ENCODE assay signal across 8 cellular contexts in the genomic region with DNA sequence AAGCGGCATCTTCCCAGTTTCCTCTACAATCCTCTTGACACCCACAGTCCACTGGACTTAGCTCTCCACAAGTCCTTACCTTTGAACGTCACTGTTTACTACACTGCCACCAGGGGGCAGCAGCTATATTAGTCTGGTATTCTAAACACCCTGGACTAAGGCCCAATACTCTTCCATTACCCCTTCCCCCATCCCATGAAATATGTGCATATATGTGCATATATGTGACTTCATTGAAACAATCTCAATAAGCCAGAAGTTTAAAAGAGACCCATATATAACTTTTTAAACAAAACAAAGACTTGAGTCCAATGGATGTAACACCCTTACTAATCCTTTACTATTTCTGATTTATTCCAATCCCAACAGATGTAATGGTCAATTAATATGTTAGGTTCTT. TPM values are rescaled to one million over a fixed set of nuclear protein-coding genes. Genes with fewer than 3 reads are reported as not detected.
DNase-seq lines count a peak whose midpoint lies in the region; ATAC-seq and TF ChIP-seq lines count a peak whose summit lies in the region.

No MANE protein-coding gene starts in this region.

- no peak overlapping the region for H3K27ac ChIP-seq in CD4-positive, alpha-beta T cell (ENCODE audit: low read depth, low read length)
- H3K27ac ChIP-seq in effector memory CD4-positive, alpha-beta T cell (ENCODE audit: insufficient read depth, low read length, poor library complexity, severe bottlenecking): no peak overlapping the region

- no peak overlapping the region for H3K4me3 Mint-ChIP-seq in CD4-positive, alpha-beta T cell

- peak; percentile 81 for ATAC-seq in CD4-positive, alpha-beta T cell (ENCODE audit: poor library complexity)
- ATAC-seq in GM19372 (IDR thresholded peaks at IDR 0.05; ENCODE audit: low read depth, unreplicated experiment) (peak; percentile 87), HG03457 (IDR thresholded peaks at IDR 0.05; ENCODE audit: unreplicated experiment) (peak; percentile 82)

- no peak overlapping the region for H3K27ac Mint-ChIP-seq in CD4-positive, alpha-beta T cell

- peak; percentile 54 to 79 (median 70) for DNase-seq in CD4-positive, alpha-beta T cell
- DNase-seq in NCI-H748 (lab: John Stamatoyannopoulos, UW; ENCODE audit: unreplicated experiment) (peak; percentile 85), midbrain (lab: John Stamatoyannopoulos, UW) (peak; percentile 46)
- DNase-seq in activated CD4-positive, alpha-beta T cell treated with anti-CD3 and anti-CD28 coated beads, Interleukin-2, amount 50 U/mL, for 4 hours: peak; percentile 73 to 75
- peak; percentile 32 to 61 (median 37) for DNase-seq in effector memory CD4-positive, alpha-beta T cell
- peak; percentile 49 to 58 for DNase-seq in stimulated activated CD8-positive, alpha-beta memory T cell treated with anti-CD3 and anti-CD28 coated beads, Interleukin-7, amount 100 ng/mL, for 4 hours (ENCODE audit: low read depth in 2 of 2)

- peaks cover 13% of the 10 kb centered on the region for H3K4me1 Mint-ChIP-seq in CD4-positive, alpha-beta T cell (ENCODE audit: low read depth)

- no peaks in the 10 kb centered on the region for H3K27me3 Mint-ChIP-seq in CD4-positive, alpha-beta T cell

- TF ChIP-seq CTCF in CD4-positive, alpha-beta T cell (IDR thresholded peaks at IDR 0.05): peak; percentile 75

- H3K4me3 ChIP-seq in effector memory CD4-positive, alpha-beta T cell (ENCODE audit: insufficient read depth, low read depth, low read length, poor library complexity, severe bottlenecking): no peak overlapping the region

- CTCF ChIA-PET in CD4-positive, alpha-beta T cell (lab: Charles Lee): interaction anchor here (0.6 to 3.7 kb wide), 12 partner anchors 10 to 917 kb away, joined by 3 to 57 read pairs (median 4); partner anchors contain the start of genes GGACT and TMTC4

- H3K36me3 Mint-ChIP-seq in CD4-positive, alpha-beta T cell (ENCODE audit: low read depth): peaks cover 8% of the 10 kb centered on the region

- intact Hi-C loops in CD4-positive, alpha-beta T cell (cut with DNase I, micrococcal nuclease): loop anchor here (1.0 to 5.0 kb wide), 5 partner anchors 15 to 554 kb away; partner anchors contain the start of gene GGACT (in 1 of the 2)

- H3K9me3 ChIP-seq in CD4-positive, alpha-beta T cell (ENCODE audit: control insufficient read depth, low read length): no peaks in the 10 kb centered on the region
- H3K9me3 ChIP-seq in effector memory CD4-positive, alpha-beta T cell (ENCODE audit: control insufficient read depth, low read length): no peaks in the 10 kb centered on the region

- no peaks in the 10 kb centered on the region for H3K9me3 Mint-ChIP-seq in CD4-positive, alpha-beta T cell

- no peaks in the 10 kb centered on the region for H3K27me3 ChIP-seq in CD4-positive, alpha-beta T cell (ENCODE audit: control insufficient read depth, insufficient read depth, low read length)
- no peaks in the 10 kb centered on the region for H3K27me3 ChIP-seq in effector memory CD4-positive, alpha-beta T cell (replicated peaks; ENCODE audit: control insufficient read depth, insufficient read depth, low read length, poor library complexity, severe bottlenecking)

- no peaks in the 10 kb centered on the region for H3K4me1 ChIP-seq in effector memory CD4-positive, alpha-beta T cell (ENCODE audit: control insufficient read depth, insufficient read depth, low read length, poor library complexity, severe bottlenecking)

- POLR2A ChIA-PET in CD4-positive, alpha-beta T cell (lab: Charles Lee): interaction anchor here (0.9 to 2.5 kb wide), 7 partner anchors 12 to 102 kb away, joined by 3 to 15 read pairs (median 4); partner anchors contain the start of genes GGACT and TMTC4

- no peaks in the 10 kb centered on the region for H3K36me3 ChIP-seq in effector memory CD4-positive, alpha-beta T cell (ENCODE audit: control insufficient read depth, insufficient read depth, low read length)

RNA-seq across cellular contexts. Expression of gene GGACT, which starts 15.5 kb away (rescaled TPM):
- total RNA-seq in CD4-positive, alpha-beta T cell: 1 to 10 TPM; 2.4 to 2.9 TPM
